Comparison of ENCODE assay signal across 17 cellular contexts in the genomic region with DNA sequence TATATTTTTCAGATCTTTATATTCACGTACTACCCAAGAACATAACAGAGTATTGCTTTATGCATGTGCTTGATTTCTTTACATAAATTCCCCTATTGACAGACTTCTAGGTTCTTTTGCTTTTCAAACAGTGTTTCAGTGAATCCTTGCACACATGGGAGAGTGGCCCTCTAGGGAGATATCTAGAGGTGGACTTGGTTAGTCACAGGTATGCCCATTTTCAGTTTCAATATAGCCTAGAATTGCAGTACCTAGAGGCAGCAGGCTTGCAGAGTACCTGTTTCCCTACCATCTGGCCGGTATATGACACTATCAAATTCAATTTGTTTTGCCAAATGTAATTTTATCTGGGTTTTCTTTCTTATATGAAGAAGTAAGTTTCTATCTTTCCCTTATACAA. TPM values are rescaled to one million over a fixed set of nuclear protein-coding genes. Genes with fewer than 3 reads are reported as not detected.
A peak's percentile ranks its signal among the peaks of the same experiment; 100 is the strongest.
DNase-seq lines count a peak whose midpoint lies in the region; FAIRE-seq and TF ChIP-seq lines count a peak whose summit lies in the region.
"Had no signal": no experiment of that assay in that cellular context is flagged by ENCODE, and none has a peak within 500 bp of the region (broad histone marks: within the 10 kb centered on the region; RNA-seq: fewer than 3 reads in every experiment).

No MANE protein-coding gene starts in this region.

- no peak for FAIRE-seq in kidney (lab: Jason Lieb, UNC)
- FAIRE-seq: GM12891 had no signal

- no peak overlapping the region for H2AFZ ChIP-seq in OCI-LY1 (ENCODE audit: low read length)

- H3K27me3 Mint-ChIP-seq in IgD-negative memory B cell (no peaks in the 10 kb centered on the region), mesothelial cell of epicardium (ENCODE audit: low read depth) (no peaks in the 10 kb centered on the region), immature natural killer cell (ENCODE audit: low read depth in 3 of 3) (peaks cover 0 to 5% (median 3%) of the 10 kb centered on the region in 3 donors)

- no peaks in the 10 kb centered on the region for H4K20me1 ChIP-seq in OCI-LY1 (ENCODE audit: insufficient read depth, low read length)
- H4K20me1 ChIP-seq: BLaER1 treated with 17β-estradiol and CSF1 and Interleukin-3, amounts not matched to agents 10 nM and 100 nM had no signal

- H3K4me1 ChIP-seq in OCI-LY1 (ENCODE audit: insufficient read depth, low read length, severe bottlenecking) (peaks cover 60% of the 10 kb centered on the region), kidney (ENCODE audit: control insufficient read depth in 1 of 2, insufficient read depth in 1 of 2, low read depth in 1 of 2, low read length in 2 of 2) (no peaks in the 10 kb centered on the region)
- H3K4me1 ChIP-seq: SJCRH30 had no signal

- H3F3A ChIP-seq in OCI-LY1 (ENCODE audit: insufficient read depth, low read length) = no peaks in the 10 kb centered on the region; the same call in 1 of the 2 replicates

- H3K27ac Mint-ChIP-seq in IgD-negative memory B cell (peak overlapping the region; percentile 2 to 76 (median 34)), mesothelial cell of epicardium (peak overlapping the region; percentile 41), immature natural killer cell (no peak overlapping the region)
- H3K27ac Mint-ChIP-seq: H9 had no signal

- no peak for TF ChIP-seq CTCF in OCI-LY1 (IDR thresholded peaks at IDR 0.05; ENCODE audit: low read length)
- no peak for TF ChIP-seq CTCF in mesothelial cell of epicardium (IDR thresholded peaks at IDR 0.05; ENCODE audit: unreplicated experiment)
- TF ChIP-seq CTCF in kidney (IDR thresholded peaks at IDR 0.05; ENCODE audit: borderline replicate concordance, extremely low read depth, insufficient read depth) = no peak

- H3K27ac ChIP-seq in OCI-LY1 (ENCODE audit: low read depth, low read length, poor library complexity, severe bottlenecking) = peak overlapping the region; percentile 16
- no peak overlapping the region for H3K27ac ChIP-seq in kidney (ENCODE audit: low read depth in 2 of 2, low read length in 2 of 2)
- H3K27ac ChIP-seq: 22Rv1; BLaER1 treated with 17β-estradiol and CSF1 and Interleukin-3, amounts not matched to agents 10 nM and 100 nM; RWPE1; SJCRH30 had no signal

- peak overlapping the region; percentile 15; the same call in 1 of the 2 replicates for H3K4me2 ChIP-seq in OCI-LY1 (ENCODE audit: low read length)
- H3K4me2 ChIP-seq: BLaER1 treated with 17β-estradiol and CSF1 and Interleukin-3, amounts not matched to agents 10 nM and 100 nM had no signal

- H3K9ac ChIP-seq in OCI-LY1 (ENCODE audit: low read length) (no peak overlapping the region), kidney (ENCODE audit: low read length in 2 of 2) (no peak overlapping the region)
- H3K9ac ChIP-seq: BLaER1 treated with 17β-estradiol and CSF1 and Interleukin-3, amounts not matched to agents 10 nM and 100 nM had no signal

- DNase-seq in DMS 273 (lab: John Stamatoyannopoulos, UW; ENCODE audit: unreplicated experiment) (peak; percentile 37), DMS 273 treated with DMSO at 0.1 percent for 48 hours (lab: John Stamatoyannopoulos, UW) (no peak), mesothelial cell of epicardium (ENCODE audit: low spot score in 2 of 2, unreplicated experiment in 2 of 2) (no peak), NCI-H2107 (lab: John Stamatoyannopoulos, UW) (no peak), immature natural killer cell (no peak), kidney (no peak)
- DNase-seq: H9, NCI-H1436 treated with DMSO at 0.1 percent for 48 hours, NCI-H510A, OCI-M1, SJCRH30 had no signal

- no peaks in the 10 kb centered on the region for H3K36me3 ChIP-seq in OCI-LY1 (ENCODE audit: insufficient read depth, low read length)
- no peaks in the 10 kb centered on the region for H3K36me3 ChIP-seq in kidney (ENCODE audit: control insufficient read depth in 1 of 2, insufficient read depth in 2 of 2, low read length in 2 of 2)
- H3K36me3 ChIP-seq: BLaER1 treated with 17β-estradiol and CSF1 and Interleukin-3, amounts not matched to agents 10 nM and 100 nM; SJCRH30 had no signal

- H3K36me3 Mint-ChIP-seq in IgD-negative memory B cell = peaks cover 2% of the 10 kb centered on the region
- H3K36me3 Mint-ChIP-seq in mesothelial cell of epicardium = no peaks in the 10 kb centered on the region
- H3K36me3 Mint-ChIP-seq in immature natural killer cell = no peaks in the 10 kb centered on the region

- no peaks in the 10 kb centered on the region for H3K9me3 Mint-ChIP-seq in IgD-negative memory B cell
- H3K9me3 Mint-ChIP-seq in mesothelial cell of epicardium = no peaks in the 10 kb centered on the region
- no peaks in the 10 kb centered on the region for H3K9me3 Mint-ChIP-seq in immature natural killer cell
- H3K9me3 Mint-ChIP-seq: H9 had no signal

- intact Hi-C loops in kidney (cut with DNase I) = no loop called here

- no peaks in the 10 kb centered on the region for H3K27me3 ChIP-seq in OCI-LY1 (ENCODE audit: insufficient read depth, low read length)
- H3K27me3 ChIP-seq: BLaER1 treated with 17β-estradiol and CSF1 and Interleukin-3, amounts not matched to agents 10 nM and 100 nM; SJCRH30 had no signal

- H3K9me2 ChIP-seq in OCI-LY1 (ENCODE audit: low read depth, low read length) = no peaks in the 10 kb centered on the region

- no peaks in the 10 kb centered on the region for H3K9me3 ChIP-seq in OCI-LY1 (ENCODE audit: low read length)
- H3K9me3 ChIP-seq in kidney (ENCODE audit: control insufficient read depth in 1 of 2, low read length in 2 of 2) = no peaks in the 10 kb centered on the region
- H3K9me3 ChIP-seq: BLaER1 treated with 17β-estradiol and CSF1 and Interleukin-3, amounts not matched to agents 10 nM and 100 nM; SJCRH30 had no signal

- no peak overlapping the region for H3K4me3 ChIP-seq in OCI-LY1 (ENCODE audit: low read depth, low read length, poor library complexity, severe bottlenecking)
- H3K4me3 ChIP-seq in kidney (ENCODE audit: low read length in 2 of 2) = no peak overlapping the region
- H3K4me3 ChIP-seq: BLaER1 treated with 17β-estradiol and CSF1 and Interleukin-3, amounts not matched to agents 10 nM and 100 nM; SJCRH30 had no signal

- H3K4me1 Mint-ChIP-seq in IgD-negative memory B cell = peaks cover 34 to 48% (median 40%) of the 10 kb centered on the region in 3 donors
- peaks cover 8% of the 10 kb centered on the region for H3K4me1 Mint-ChIP-seq in mesothelial cell of epicardium
- no peaks in the 10 kb centered on the region for H3K4me1 Mint-ChIP-seq in immature natural killer cell

- H3K4me3 Mint-ChIP-seq in IgD-negative memory B cell = peak overlapping the region in 3 of 4 donors; percentile 27 to 53 (median 48)
- no peak overlapping the region for H3K4me3 Mint-ChIP-seq in mesothelial cell of epicardium
- H3K4me3 Mint-ChIP-seq in immature natural killer cell = no peak overlapping the region
- H3K4me3 Mint-ChIP-seq: H9 had no signal

- peaks cover 22% of the 10 kb centered on the region for H3K79me2 ChIP-seq in OCI-LY1 (ENCODE audit: insufficient read depth, low read length)

RNA-seq across cellular contexts. Expression of a gene that starts 36.8 kb away (rescaled TPM):
- polyA plus RNA-seq in IgD-negative memory B cell = 3.8 TPM
- 0.93 to 2.3 TPM (median 2.1 TPM) in 3 replicates for total RNA-seq in mesothelial cell of epicardium
- polyA plus RNA-seq in immature natural killer cell = under 1 TPM in 1 of 3 donors, not detected in 2; 0.02 TPM
- total RNA-seq in kidney = 3.1 TPM
- polyA plus RNA-seq in kidney (ENCODE audit: insufficient read depth, low read depth, low replicate concordance) = 1.7 TPM

Comparison
In these comparisons a context has a peak if more than half of its experiments do, and no peak if none do; other contexts are left out.
1. H3K27ac Mint-ChIP-seq: peak in IgD-negative memory B cell (3 of 3) and mesothelial cell of epicardium (single experiment); none in immature natural killer cell (0 of 6).
2. H3K4me3 Mint-ChIP-seq: peak in IgD-negative memory B cell (3 of 4); none in mesothelial cell of epicardium (single experiment) and immature natural killer cell (0 of 5).